ENCODE assay signal across 8 cellular contexts in the genomic region with DNA sequence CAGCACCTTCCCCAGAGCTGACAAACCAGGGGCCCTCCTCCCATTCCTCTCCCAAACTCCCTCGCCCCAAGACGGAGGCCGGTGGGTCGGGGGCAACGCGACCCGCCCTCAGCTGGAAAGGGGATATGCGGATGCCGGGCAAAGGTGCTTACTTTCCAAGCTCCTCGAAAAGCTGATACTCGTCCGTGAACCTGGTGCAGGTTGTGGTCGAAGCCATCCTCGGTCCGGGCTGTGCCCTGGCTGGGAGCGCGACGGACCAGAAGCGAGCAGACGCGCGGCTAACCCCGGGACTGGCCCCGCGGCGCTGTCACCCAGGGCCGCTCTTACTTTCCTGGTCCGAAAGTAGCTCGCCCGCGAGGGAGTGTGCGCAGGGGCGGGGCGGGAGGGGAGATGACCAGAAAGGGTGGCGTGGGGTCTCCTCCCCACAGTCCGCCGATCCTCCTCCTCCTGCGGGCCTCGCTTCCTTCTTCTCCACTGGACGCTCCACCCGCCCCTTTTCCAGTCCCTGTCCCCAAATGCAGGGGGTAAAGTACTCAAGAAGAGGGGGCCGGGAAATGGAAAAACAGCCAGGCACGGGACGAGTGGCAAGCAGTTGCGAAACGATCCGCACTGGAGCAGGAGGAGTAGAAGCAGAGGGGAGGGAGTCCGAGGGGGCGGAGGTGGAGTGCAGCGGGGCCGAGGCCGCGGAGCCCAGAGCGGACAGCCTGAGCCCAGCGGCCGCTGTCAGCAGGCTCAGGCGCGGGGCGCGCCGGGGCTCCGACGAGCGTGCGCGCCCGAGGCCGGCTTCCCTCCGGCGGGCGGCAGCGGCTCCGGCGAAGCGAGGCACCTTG. TPM values are rescaled to one million over a fixed set of nuclear protein-coding genes. Genes with fewer than 3 reads are reported as not detected.
A peak's percentile ranks its signal among the peaks of the same experiment; 100 is the strongest.
DNase-seq lines count a peak whose midpoint lies in the region; ATAC-seq and FAIRE-seq lines count a peak whose summit lies in the region.

No MANE protein-coding gene starts in this region.

- FAIRE-seq in GM18507 (lab: Jason Lieb, UNC): peak; percentile 75

- peak; percentile 14 for ATAC-seq in HG02884 (IDR thresholded peaks at IDR 0.05; ENCODE audit: unreplicated experiment)

- peak overlapping the region; percentile 77 for H3K4me3 ChIP-seq in mononuclear cell (ENCODE audit: low read length)

- no peaks in the 10 kb centered on the region for H3K27me3 ChIP-seq in mononuclear cell (ENCODE audit: insufficient read depth, low read length)

- peak overlapping the region; percentile 99 for H3K27ac ChIP-seq in epithelial cell of prostate

- DNase-seq in 8988T (peak; percentile 16), GM18507 (ENCODE audit: extremely low spot score, insufficient read length, low read depth) (no peak), NCI-H748 treated with DMSO at 0.1 percent for 48 hours (lab: John Stamatoyannopoulos, UW) (peak; percentile 14), activated T-cell treated with anti-CD3 and anti-CD28 coated beads for 4 hours (peak; percentile 33), epithelial cell of prostate (ENCODE audit: low read depth, low spot score) (no peak)
- DNase-seq in stimulated activated CD8-positive, alpha-beta memory T cell treated with anti-CD3 and anti-CD28 coated beads, Interleukin-7, amount 100 ng/mL, for 24 hours (ENCODE audit: low read depth): peak; percentile 37

- H3K4me1 ChIP-seq in mononuclear cell (ENCODE audit: insufficient read depth, low read length): peaks cover 16% of the 10 kb centered on the region

- H3K9me3 ChIP-seq in mononuclear cell (ENCODE audit: low read depth, low read length): no peaks in the 10 kb centered on the region

RNA-seq across cellular contexts. Expression of a gene that starts 0.5 kb away (rescaled TPM):
- total RNA-seq in mononuclear cell: 58.6 TPM

Comparison
In these comparisons a context has a peak if more than half of its experiments do, and no peak if none do; other contexts are left out.
1. DNase-seq: peak in 8988T (single experiment), NCI-H748 treated with DMSO at 0.1 percent for 48 hours (single experiment), activated T-cell treated with anti-CD3 and anti-CD28 coated beads for 4 hours (single experiment) and stimulated activated CD8-positive, alpha-beta memory T cell treated with anti-CD3 and anti-CD28 coated beads, Interleukin-7, amount 100 ng/mL, for 24 hours (single experiment); none in GM18507 (single experiment) and epithelial cell of prostate (single experiment).